11 cellular contexts compared by ENCODE assay signal in genomic region chr6:85465762-85466161, GRCh38. TPM values are rescaled to one million over a fixed set of nuclear protein-coding genes. Genes with fewer than 3 reads are reported as not detected.
DNase-seq lines count a peak whose midpoint lies in the region; ATAC-seq and TF ChIP-seq lines count a peak whose summit lies in the region.
"Had no signal": no experiment of that assay in that cellular context is flagged by ENCODE, and none has a peak within 500 bp of the region (broad histone marks: within the 10 kb centered on the region; RNA-seq: fewer than 3 reads in every experiment).

No MANE protein-coding gene starts in this region.

- no peak for TF ChIP-seq POLR2A in esophagus squamous epithelium (IDR thresholded peaks at IDR 0.05)

- no peak overlapping the region for H3K18ac ChIP-seq in H9 (ENCODE audit: insufficient read length, low read depth, low read length)

- no peaks in the 10 kb centered on the region for H3K23me2 ChIP-seq in H9 (ENCODE audit: insufficient read length, low read depth, low read length, poor library complexity, severe bottlenecking)

- no peak overlapping the region for H3K27ac ChIP-seq in GM23338 (ENCODE audit: low read depth)
- no peak overlapping the region for H3K27ac ChIP-seq in H9 (ENCODE audit: insufficient read length, low read depth, low read length)
- peak overlapping the region in 1 of 4 donors; percentile 19 for H3K27ac ChIP-seq in esophagus squamous epithelium
- H3K27ac ChIP-seq: SK-N-MC had no signal

- no peak overlapping the region for H3K14ac ChIP-seq in H9 (ENCODE audit: insufficient read depth, low read length)

- no peak overlapping the region for H4K5ac ChIP-seq in H9 (ENCODE audit: insufficient read length, low read depth, low read length)

- H3K23ac ChIP-seq in H9 (ENCODE audit: insufficient read length, low read depth, low read length) = no peak overlapping the region

- H4K20me1 ChIP-seq in GM23338 (replicated peaks; ENCODE audit: insufficient read depth) (no peaks in the 10 kb centered on the region), H9 (ENCODE audit: control insufficient read depth, insufficient read depth, insufficient read length) (no peaks in the 10 kb centered on the region)

- no peaks in the 10 kb centered on the region for H3K36me3 ChIP-seq in GM23338 (ENCODE audit: insufficient read depth)
- H3K36me3 ChIP-seq in esophagus squamous epithelium = no peaks in the 10 kb centered on the region

- H3K4me2 ChIP-seq in GM23338 (no peak overlapping the region), H9 (ENCODE audit: insufficient read depth, insufficient read length, low read length) (no peak overlapping the region)

- DNase-seq in GM23338 (ENCODE audit: low spot score) (no peak), MV-4-11 (lab: John Stamatoyannopoulos, UW) (peak; percentile 52), iris pigment epithelial cell (ENCODE audit: low read depth) (peak; percentile 46), NCI-H2107 (lab: John Stamatoyannopoulos, UW) (no peak), H9 (no peak), esophagus squamous epithelium (lab: John Stamatoyannopoulos, UW) (no peak), SIG-M5 (lab: John Stamatoyannopoulos, UW) (no peak)
- DNase-seq: activated naive CD4-positive, alpha-beta T cell had no signal

- H2BK120ac ChIP-seq in H9 (ENCODE audit: low read depth, low read length, poor library complexity, severe bottlenecking) = no peak overlapping the region

- no peak overlapping the region for H2BK5ac ChIP-seq in H9 (ENCODE audit: insufficient read length, low read length)

- no peak overlapping the region for H3K9ac ChIP-seq in H9 (ENCODE audit: extremely low read depth, insufficient read length, low read length)

- H2BK15ac ChIP-seq in H9 (ENCODE audit: low read depth, low read length) = no peak overlapping the region

- H3K9me3 Mint-ChIP-seq in GM23338 = no peaks in the 10 kb centered on the region
- H3K9me3 Mint-ChIP-seq in H9 = no peaks in the 10 kb centered on the region
- H3K9me3 Mint-ChIP-seq: nephron had no signal

- no peak overlapping the region for H4K8ac ChIP-seq in H9 (replicated peaks; ENCODE audit: insufficient read length, low read depth, low read length)

- H3K27me3 Mint-ChIP-seq in GM23338 (ENCODE audit: insufficient read depth, low read depth, poor library complexity) (peaks cover 4% of the 10 kb centered on the region), H9 (ENCODE audit: low read depth) (no peaks in the 10 kb centered on the region)

- TF ChIP-seq CTCF in GM23338 (conservative IDR thresholded peaks at IDR 0.05; ENCODE audit: low read depth in 2 of 2) = no peak
- no peak for TF ChIP-seq CTCF in H9 (conservative IDR thresholded peaks at IDR 0.05)
- TF ChIP-seq CTCF in esophagus squamous epithelium (IDR thresholded peaks at IDR 0.05) = no peak

- H3K36me3 Mint-ChIP-seq in GM23338 (ENCODE audit: low read depth) (no peaks in the 10 kb centered on the region; the same call in 2 of the 3 replicates), H9 (ENCODE audit: insufficient read depth in 1 of 3, low read depth in 3 of 3) (no peaks in the 10 kb centered on the region)

- H3K4me3 ChIP-seq in GM23338 (no peak overlapping the region), esophagus squamous epithelium (no peak overlapping the region)
- H3K4me3 ChIP-seq: SK-N-MC had no signal

- H3K4me1 Mint-ChIP-seq in GM23338 (peaks cover 4% of the 10 kb centered on the region), H9 (peaks cover 0 to 2% of the 10 kb centered on the region in 2 experiments; a peak in 3 of 4 replicates)

- no peaks in the 10 kb centered on the region for H3K9me3 ChIP-seq in H9 (ENCODE audit: control insufficient read depth, low read depth, low read length)
- no peaks in the 10 kb centered on the region for H3K9me3 ChIP-seq in esophagus squamous epithelium

- H3T11ph ChIP-seq in H9 (ENCODE audit: low read length) = no peak overlapping the region

- H3F3A ChIP-seq in GM23338 (replicated peaks; ENCODE audit: low read depth) = no peaks in the 10 kb centered on the region

- H3K79me2 ChIP-seq in GM23338 (replicated peaks; ENCODE audit: insufficient read depth) = no peaks in the 10 kb centered on the region
- no peaks in the 10 kb centered on the region for H3K79me2 ChIP-seq in H9 (ENCODE audit: insufficient read depth, low read length)

- H2AFZ ChIP-seq in GM23338 = peak overlapping the region; percentile 18; the same call in 1 of the 2 replicates
- no peak overlapping the region for H2AFZ ChIP-seq in H9 (ENCODE audit: low read length)

- H3K4ac ChIP-seq in H9 (ENCODE audit: low read depth, low read length) = no peak overlapping the region

- no peaks in the 10 kb centered on the region for H3K27me3 ChIP-seq in GM23338 (ENCODE audit: insufficient read depth)
- H3K27me3 ChIP-seq in H9 (ENCODE audit: insufficient read depth, low read length) = no peaks in the 10 kb centered on the region
- no peaks in the 10 kb centered on the region for H3K27me3 ChIP-seq in esophagus squamous epithelium

- ATAC-seq in GM18867 (IDR thresholded peaks at IDR 0.05; ENCODE audit: unreplicated experiment) = peak; percentile 60
- ATAC-seq in GM23338 = no peak

- H2AK5ac ChIP-seq in H9 (ENCODE audit: insufficient read length, low read length) = no peak overlapping the region

- H2BK12ac ChIP-seq in H9 (ENCODE audit: insufficient read length, low read depth, low read length) = no peak overlapping the region

- 0 out of 2 replicates have a peak, but pooled peaks cover 3% of the 10 kb centered on the region for H3K9me2 ChIP-seq in GM23338 (ENCODE audit: insufficient read depth)

- no peak overlapping the region for H3K27ac Mint-ChIP-seq in GM23338
- H3K27ac Mint-ChIP-seq in H9 = no peak overlapping the region
- H3K27ac Mint-ChIP-seq: nephron had no signal

- H3K4me1 ChIP-seq in GM23338 (ENCODE audit: insufficient read depth) (peaks cover 6% of the 10 kb centered on the region), H9 (ENCODE audit: insufficient read depth, low read length) (0 out of 2 replicates have a peak, but pooled peaks cover 2% of the 10 kb centered on the region), esophagus squamous epithelium (peaks cover 6 to 47% (median 30%) of the 10 kb centered on the region in 3 donors)

- no peak overlapping the region for H2BK20ac ChIP-seq in H9 (ENCODE audit: low read depth, low read length, poor library complexity, severe bottlenecking)

- H3K4me3 Mint-ChIP-seq in GM23338 = no peak overlapping the region
- H3K4me3 Mint-ChIP-seq in H9 = no peak overlapping the region
- H3K4me3 Mint-ChIP-seq: nephron had no signal

- no peak overlapping the region for H4K91ac ChIP-seq in H9 (ENCODE audit: insufficient read length, low read depth, low read length)

- intact Hi-C loops in esophagus squamous epithelium (cut with DNase I) = no loop called here

- WGBS in H9 (ENCODE audit: extremely low coverage, insufficient read length, low lambda C conversion rate) = no CpG with 5 or more reads among the region's 2 CpGs
- 62 to 64% methylated on average over 2 of the region's 2 CpGs for WGBS in esophagus squamous epithelium, 2 donors

- H3K79me1 ChIP-seq in H9 (ENCODE audit: insufficient read depth, low read depth, low read length, poor library complexity, severe bottlenecking) = no peaks in the 10 kb centered on the region

- H3K56ac ChIP-seq in H9 (ENCODE audit: insufficient read length, low read depth, low read length) = no peak overlapping the region

TF ChIP-seq in GM23338, 12 proteins besides CTCF, POLR2A, EP300 and RAD21:
- TF ChIP-seq CREB1 (CRISPR knock-in tag; IDR thresholded peaks at IDR 0.05; ENCODE audit: low read depth) (no peak), EZH2phosphoT487 (IDR thresholded peaks at IDR 0.05; ENCODE audit: unreplicated experiment) (no peak), STAT1 (IDR thresholded peaks at IDR 0.05; ENCODE audit: unreplicated experiment) (no peak), REST (IDR thresholded peaks at IDR 0.05; ENCODE audit: unreplicated experiment) (no peak), ETS1 (IDR thresholded peaks at IDR 0.05) (no peak), EZH2 (IDR thresholded peaks at IDR 0.05; ENCODE audit: low read depth, unreplicated experiment) (no peak)

RNA-seq across cellular contexts. Expression of gene NT5E, which starts 15.9 kb away (rescaled TPM):
- total RNA-seq in GM23338 (2014; rRNA removed; shearing (Covaris generic)) = 0.50 and 1.5 TPM in 2 replicates
- polyA plus RNA-seq in GM23338 (2016; fragmentation: Nextera tagmentation; extraction: Ambion mirVana) = 0.18 and 0.23 TPM in 2 replicates
- total RNA-seq in H9 (2021) = 0.33 and 0.52 TPM in 2 replicates
- 1 to 10 TPM in 3 of 4 donors, under 1 TPM in 1; 0.68 to 6.7 (median 3.2) TPM for total RNA-seq in esophagus squamous epithelium

Comparison
In these comparisons a context has a peak if more than half of its experiments do, and no peak if none do; other contexts are left out.
1. DNase-seq: peak in MV-4-11 (single experiment) and iris pigment epithelial cell (single experiment); none in GM23338 (single experiment), NCI-H2107 (single experiment), H9 (single experiment), esophagus squamous epithelium (single experiment) and SIG-M5 (single experiment).